In genomic region chr4:94336791-94337190, GRCh38 we compare ENCODE assay signal across 8 cellular contexts. TPM values are rescaled to one million over a fixed set of nuclear protein-coding genes. Genes with fewer than 3 reads are reported as not detected.
"Had no signal": no experiment of that assay in that cellular context is flagged by ENCODE, and none has a peak within 500 bp of the region (broad histone marks: within the 10 kb centered on the region; RNA-seq: fewer than 3 reads in every experiment).

No MANE protein-coding gene starts in this region.

RNA-seq across cellular contexts. Expression of gene HPGDS, which starts 5.8 kb away (rescaled TPM):
- total RNA-seq: activated B cell treated with CpG ODN at 0.5 μM for 24 hours; activated CD8-positive, alpha-beta T cell treated with anti-CD3 and anti-CD28 coated beads for 36 hours; chondrocyte; dermis blood vessel endothelial cell; endothelial cell of umbilical vein; fibroblast of lung; fibroblast of villous mesenchyme; glomerular endothelial cell had no signal
- polyA plus RNA-seq: endothelial cell of umbilical vein, fibroblast of lung had no signal
